Comparison of ENCODE assay signal across 23 cellular contexts in the genomic region with DNA sequence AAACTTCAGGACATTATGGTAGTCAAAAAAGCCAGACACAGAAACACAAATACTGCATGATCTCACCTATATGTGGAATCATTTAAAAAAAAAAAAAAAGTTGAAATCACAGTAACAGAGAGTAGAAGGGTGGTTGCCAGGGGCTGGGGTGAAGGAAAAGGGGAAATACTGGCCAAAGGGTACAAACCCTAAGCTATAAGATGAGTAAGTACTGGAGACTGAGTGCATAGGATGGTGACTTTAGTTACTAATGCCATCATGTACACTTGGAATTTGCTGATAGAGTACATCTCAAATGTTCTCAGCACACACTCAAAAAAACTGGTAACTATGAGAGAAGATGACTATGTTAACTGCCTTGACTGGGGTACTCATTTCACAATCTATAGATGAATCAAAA. TPM values are rescaled to one million over a fixed set of nuclear protein-coding genes. Genes with fewer than 3 reads are reported as not detected.
DNase-seq lines count a peak whose midpoint lies in the region; ATAC-seq and TF ChIP-seq lines count a peak whose summit lies in the region.
"Had no signal": no experiment of that assay in that cellular context is flagged by ENCODE, and none has a peak within 500 bp of the region (broad histone marks: within the 10 kb centered on the region; RNA-seq: fewer than 3 reads in every experiment).

No MANE protein-coding gene starts in this region.

- peaks cover 6% of the 10 kb centered on the region for H3K4me1 Mint-ChIP-seq in activated CD4-positive, alpha-beta T cell treated with anti-CD3 and anti-CD28 coated beads for 36 hours
- H3K4me1 Mint-ChIP-seq in stimulated activated naive CD8-positive, alpha-beta T cell treated with anti-CD3 and anti-CD28 coated beads, Interleukin-15, amount 100 ng/mL, for 72 hours: peaks cover 12% of the 10 kb centered on the region
- H3K4me1 Mint-ChIP-seq in nephron: peaks cover 49% of the 10 kb centered on the region

- POLR2A ChIA-PET in activated CD4-positive, alpha-beta T cell treated with anti-CD3 and anti-CD28 coated beads for 36 hours (lab: Charles Lee): no interaction called here

- CTCF ChIA-PET in activated CD4-positive, alpha-beta T cell treated with anti-CD3 and anti-CD28 coated beads for 36 hours (lab: Charles Lee): no interaction called here

- H3K4me3 Mint-ChIP-seq in activated CD4-positive, alpha-beta T cell treated with anti-CD3 and anti-CD28 coated beads for 36 hours: no peak overlapping the region
- H3K4me3 Mint-ChIP-seq in stimulated activated naive CD8-positive, alpha-beta T cell treated with anti-CD3 and anti-CD28 coated beads, Interleukin-15, amount 100 ng/mL, for 72 hours: no peak overlapping the region
- no peak overlapping the region for H3K4me3 Mint-ChIP-seq in nephron
- H3K4me3 Mint-ChIP-seq: CD4-positive, alpha-beta T cell; CD8-positive, alpha-beta memory T cell had no signal

- no peaks in the 10 kb centered on the region for H3K9me3 Mint-ChIP-seq in activated CD4-positive, alpha-beta T cell treated with anti-CD3 and anti-CD28 coated beads for 36 hours (ENCODE audit: low read depth)
- H3K9me3 Mint-ChIP-seq in stimulated activated naive CD8-positive, alpha-beta T cell treated with anti-CD3 and anti-CD28 coated beads, Interleukin-15, amount 100 ng/mL, for 72 hours: no peaks in the 10 kb centered on the region
- no peaks in the 10 kb centered on the region for H3K9me3 Mint-ChIP-seq in nephron
- H3K9me3 Mint-ChIP-seq: CD4-positive, alpha-beta T cell had no signal

- no peak overlapping the region for H3K27ac Mint-ChIP-seq in activated CD4-positive, alpha-beta T cell treated with anti-CD3 and anti-CD28 coated beads for 36 hours
- H3K27ac Mint-ChIP-seq in stimulated activated naive CD8-positive, alpha-beta T cell treated with anti-CD3 and anti-CD28 coated beads, Interleukin-15, amount 100 ng/mL, for 72 hours: no peak overlapping the region
- H3K27ac Mint-ChIP-seq in nephron: peak overlapping the region in 2 of 3 experiments; percentile 9 to 58
- H3K27ac Mint-ChIP-seq: CD14-positive monocyte; CD4-positive, alpha-beta T cell; CD8-positive, alpha-beta memory T cell had no signal

- no peak for DNase-seq in activated CD4-positive, alpha-beta T cell treated with anti-CD3 and anti-CD28 coated beads for 36 hours
- no peak for DNase-seq in activated CD4-positive, alpha-beta T cell treated with anti-CD3 and anti-CD28 coated beads for 48 hours
- no peak for DNase-seq in stimulated activated naive CD8-positive, alpha-beta T cell treated with anti-CD3 and anti-CD28 coated beads, Interleukin-15, amount 100 ng/mL, for 72 hours
- no peak for DNase-seq in stimulated activated naive CD8-positive, alpha-beta T cell treated with anti-CD3 and anti-CD28 coated beads, Interleukin-15, Interleukin-2, amounts not matched to agents 100 U/mL and 50 U/mL, for 24 hours
- DNase-seq in NCI-H69 (lab: John Stamatoyannopoulos, UW): no peak
- no peak for DNase-seq in medulla oblongata (ENCODE audit: extremely low spot score)
- DNase-seq: 8988T; ACHN; AML-193; BE2C; CD4-positive, alpha-beta T cell; CD8-positive, alpha-beta memory T cell; DMS 273 treated with DMSO at 0.1 percent for 48 hours; DMS79; EL; GDM1; GM23248; H7; HCEC 1CT had no signal

- ATAC-seq in activated CD4-positive, alpha-beta T cell treated with anti-CD3 and anti-CD28 coated beads for 36 hours: peak; percentile 12
- ATAC-seq in stimulated activated naive CD8-positive, alpha-beta T cell treated with anti-CD3 and anti-CD28 coated beads, Interleukin-15, amount 100 ng/mL, for 72 hours: peak; percentile 57
- no peak for ATAC-seq in stimulated activated naive CD8-positive, alpha-beta T cell treated with anti-CD3 and anti-CD28 coated beads, Interleukin-15, Interleukin-2, amounts not matched to agents 100 U/mL and 50 U/mL, for 24 hours
- ATAC-seq: A549, GM12878 had no signal

- peaks cover 63% of the 10 kb centered on the region for H3K27me3 Mint-ChIP-seq in activated CD4-positive, alpha-beta T cell treated with anti-CD3 and anti-CD28 coated beads for 36 hours
- H3K27me3 Mint-ChIP-seq in stimulated activated naive CD8-positive, alpha-beta T cell treated with anti-CD3 and anti-CD28 coated beads, Interleukin-15, amount 100 ng/mL, for 72 hours: peaks cover 81% of the 10 kb centered on the region
- peaks cover 8% of the 10 kb centered on the region for H3K27me3 Mint-ChIP-seq in nephron (ENCODE audit: low read depth)

- intact Hi-C loops in activated CD4-positive, alpha-beta T cell treated with anti-CD3 and anti-CD28 coated beads for 36 hours (cut with DNase I, micrococcal nuclease): no loop called here

- H3K36me3 Mint-ChIP-seq in activated CD4-positive, alpha-beta T cell treated with anti-CD3 and anti-CD28 coated beads for 36 hours (ENCODE audit: low read depth): no peaks in the 10 kb centered on the region
- H3K36me3 Mint-ChIP-seq in nephron (ENCODE audit: low read depth): peaks cover 21% of the 10 kb centered on the region
- H3K36me3 Mint-ChIP-seq: CD14-positive monocyte; CD8-positive, alpha-beta memory T cell had no signal

- no peak for TF ChIP-seq CTCF in nephron (IDR thresholded peaks at IDR 0.05; ENCODE audit: unreplicated experiment in 3 of 3)

RNA-seq across cellular contexts. Expression of a gene that starts 39.9 kb away (rescaled TPM):
- not detected for total RNA-seq in activated CD4-positive, alpha-beta T cell treated with anti-CD3 and anti-CD28 coated beads for 36 hours
- total RNA-seq: CD4-positive, alpha-beta T cell had no signal

Comparison
In these comparisons a context has a peak if more than half of its experiments do, and no peak if none do; other contexts are left out.
1. H3K27ac Mint-ChIP-seq: peak in nephron (2 of 3); none in activated CD4-positive, alpha-beta T cell treated with anti-CD3 and anti-CD28 coated beads for 36 hours (single experiment) and stimulated activated naive CD8-positive, alpha-beta T cell treated with anti-CD3 and anti-CD28 coated beads, Interleukin-15, amount 100 ng/mL, for 72 hours (0 of 2).